ENCODE assay signal across 23 cellular contexts in the genomic region with DNA sequence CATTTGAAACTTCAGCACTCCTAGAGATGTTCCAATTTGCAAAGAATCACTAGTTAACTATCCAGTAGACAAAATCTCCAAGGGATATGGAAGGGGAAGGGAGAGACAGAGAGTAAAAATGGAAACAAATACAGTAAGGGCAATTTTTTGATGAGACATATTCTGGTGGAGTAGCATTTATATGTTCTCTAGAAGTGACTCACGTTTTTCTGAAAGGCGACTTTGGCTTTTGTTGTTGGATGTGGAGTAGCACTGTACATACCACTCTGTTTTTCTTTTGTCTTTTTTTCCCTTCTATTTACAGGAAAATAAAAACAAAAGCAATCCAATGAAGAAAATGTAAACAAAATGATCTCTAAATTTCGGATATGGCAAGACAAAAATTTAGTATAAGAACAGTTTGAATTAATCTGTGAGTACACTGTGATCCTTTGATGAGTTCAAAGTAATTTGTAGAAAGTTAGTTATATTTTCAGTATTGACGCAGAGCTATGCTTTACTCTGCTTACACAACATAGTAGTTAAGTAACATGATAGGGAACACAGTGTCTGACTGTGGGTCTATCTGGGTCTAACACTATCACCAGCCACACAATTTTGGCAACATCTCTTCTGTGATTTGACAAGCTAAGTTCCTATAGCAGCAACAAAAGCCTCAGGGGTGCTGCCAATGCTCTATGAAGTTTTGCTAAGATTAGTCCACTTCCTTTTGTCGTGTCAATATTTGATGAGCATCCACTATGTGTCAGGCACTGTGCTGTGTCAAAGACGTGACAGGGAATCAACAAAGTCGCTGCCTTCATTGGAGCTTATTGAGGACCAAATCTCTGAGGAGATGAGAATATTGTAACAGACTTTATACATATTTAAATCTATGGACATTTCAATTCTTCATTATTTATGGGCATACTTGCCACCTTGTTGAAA. TPM values are rescaled to one million over a fixed set of nuclear protein-coding genes. Genes with fewer than 3 reads are reported as not detected.
DNase-seq lines count a peak whose midpoint lies in the region; ATAC-seq lines count a peak whose summit lies in the region.
"Had no signal": no experiment of that assay in that cellular context is flagged by ENCODE, and none has a peak within 500 bp of the region (broad histone marks: within the 10 kb centered on the region; RNA-seq: fewer than 3 reads in every experiment).

No MANE protein-coding gene starts in this region.

- no peaks in the 10 kb centered on the region for H3K9me3 Mint-ChIP-seq in activated T-cell treated with anti-CD3 and anti-CD28 coated beads, Interleukin-2, amount 50 U/mL, for 24 hours
- H3K9me3 Mint-ChIP-seq in activated T-helper 17 cell treated with anti-CD3 and anti-CD28 coated beads, Interleukin-2, amount 50 U/mL, for 72 hours = no peaks in the 10 kb centered on the region
- no peaks in the 10 kb centered on the region for H3K9me3 Mint-ChIP-seq in effector memory CD8-positive, alpha-beta T cell
- H3K9me3 Mint-ChIP-seq: CD4-positive, alpha-beta T cell; GM23338 had no signal

- H3K27me3 Mint-ChIP-seq in activated T-cell treated with anti-CD3 and anti-CD28 coated beads, Interleukin-2, amount 50 U/mL, for 24 hours = no peaks in the 10 kb centered on the region
- no peaks in the 10 kb centered on the region for H3K27me3 Mint-ChIP-seq in activated T-helper 17 cell treated with anti-CD3 and anti-CD28 coated beads, Interleukin-2, amount 50 U/mL, for 72 hours
- peaks cover 0 to 8% of the 10 kb centered on the region in 2 donors for H3K27me3 Mint-ChIP-seq in effector memory CD8-positive, alpha-beta T cell
- H3K27me3 Mint-ChIP-seq: CD4-positive, alpha-beta T cell had no signal

- no peak overlapping the region for H3K27ac ChIP-seq in caudate nucleus (ENCODE audit: low read depth, low read length)
- H3K27ac ChIP-seq: A549, Peyer's patch had no signal

- peak overlapping the region; percentile 70 for H3K27ac Mint-ChIP-seq in activated T-cell treated with anti-CD3 and anti-CD28 coated beads, Interleukin-2, amount 50 U/mL, for 24 hours
- H3K27ac Mint-ChIP-seq in activated T-helper 17 cell treated with anti-CD3 and anti-CD28 coated beads, Interleukin-2, amount 50 U/mL, for 72 hours = no peak overlapping the region
- H3K27ac Mint-ChIP-seq in effector memory CD8-positive, alpha-beta T cell = no peak overlapping the region
- H3K27ac Mint-ChIP-seq: CD4-positive, alpha-beta T cell; GM23338 had no signal

- ATAC-seq in activated T-helper 17 cell treated with anti-CD3 and anti-CD28 coated beads, Interleukin-2, amount 50 U/mL, for 72 hours (replicated peaks) = peak; percentile 34
- peak; percentile 40 for ATAC-seq in effector memory CD8-positive, alpha-beta T cell (replicated peaks)
- peak; percentile 67 for ATAC-seq in stimulated activated naive CD8-positive, alpha-beta T cell treated with anti-CD3 and anti-CD28 coated beads, Interleukin-15, Interleukin-2, amounts not matched to agents 100 U/mL and 50 U/mL, for 24 hours
- no peak for ATAC-seq in HG02571 (IDR thresholded peaks at IDR 0.05; ENCODE audit: unreplicated experiment)
- ATAC-seq: A549, GM12878, GM23338 had no signal

- DNase-seq in activated T-cell treated with anti-CD3 and anti-CD28 coated beads, Interleukin-2, amount 50 U/mL, for 24 hours = no peak
- no peak for DNase-seq in activated T-cell treated with anti-CD3 and anti-CD28 coated beads for 4 hours
- DNase-seq in effector memory CD8-positive, alpha-beta T cell = no peak
- DNase-seq in stimulated activated naive CD8-positive, alpha-beta T cell treated with anti-CD3 and anti-CD28 coated beads, Interleukin-15, Interleukin-2, amounts not matched to agents 100 U/mL and 50 U/mL, for 24 hours = no peak
- DNase-seq in caudate nucleus (lab: John Stamatoyannopoulos, UW) = no peak
- DNase-seq in dermis blood vessel endothelial cell = no peak
- DNase-seq: Caco-2; CD4-positive, alpha-beta T cell; DMS153; HCEC 1CT; MM.1S; NCI-H1092 treated with DMSO at 0.1 percent for 48 hours; NCI-H146; NCI-H2081; NCI-H446 treated with DMSO at 0.1 percent for 48 hours; NCI-H69; Peyer's patch had no signal

- H3K36me3 Mint-ChIP-seq in activated T-cell treated with anti-CD3 and anti-CD28 coated beads, Interleukin-2, amount 50 U/mL, for 24 hours (ENCODE audit: low read depth) = no peaks in the 10 kb centered on the region
- no peaks in the 10 kb centered on the region for H3K36me3 Mint-ChIP-seq in activated T-helper 17 cell treated with anti-CD3 and anti-CD28 coated beads, Interleukin-2, amount 50 U/mL, for 72 hours (ENCODE audit: low read depth)
- peaks cover 7% of the 10 kb centered on the region for H3K36me3 Mint-ChIP-seq in effector memory CD8-positive, alpha-beta T cell (ENCODE audit: insufficient read depth)

- H3K4me3 Mint-ChIP-seq in activated T-cell treated with anti-CD3 and anti-CD28 coated beads, Interleukin-2, amount 50 U/mL, for 24 hours = no peak overlapping the region
- peak overlapping the region; percentile 11 for H3K4me3 Mint-ChIP-seq in activated T-helper 17 cell treated with anti-CD3 and anti-CD28 coated beads, Interleukin-2, amount 50 U/mL, for 72 hours
- H3K4me3 Mint-ChIP-seq in effector memory CD8-positive, alpha-beta T cell = peak overlapping the region in 1 of 2 donors; percentile 38
- H3K4me3 Mint-ChIP-seq: CD4-positive, alpha-beta T cell had no signal

- H3K4me1 Mint-ChIP-seq in activated T-cell treated with anti-CD3 and anti-CD28 coated beads, Interleukin-2, amount 50 U/mL, for 24 hours (ENCODE audit: low read depth) = peaks cover 66% of the 10 kb centered on the region
- H3K4me1 Mint-ChIP-seq in activated T-helper 17 cell treated with anti-CD3 and anti-CD28 coated beads, Interleukin-2, amount 50 U/mL, for 72 hours = peaks cover 19% of the 10 kb centered on the region
- peaks cover 26 to 29% of the 10 kb centered on the region in 2 donors for H3K4me1 Mint-ChIP-seq in effector memory CD8-positive, alpha-beta T cell (ENCODE audit: low read depth in 2 of 2)

RNA-seq across cellular contexts. Expression of gene TAGAP, which starts 27.3 kb away (rescaled TPM):
- total RNA-seq in activated T-helper 17 cell treated with anti-CD3 and anti-CD28 coated beads, Interleukin-2, amount 50 U/mL, for 72 hours = 10 to 100 TPM; 11.7 to 80.7 TPM
- total RNA-seq in dermis blood vessel endothelial cell = not detected in 2 replicates
- total RNA-seq: Caco-2, GM23338, LHCN-M2 had no signal

Comparison
In these comparisons a context has a peak if more than half of its experiments do, and no peak if none do; other contexts are left out.
1. RNA of gene TAGAP, which starts 27.3 kb away (total RNA-seq): 11.7 to 80.7 TPM in activated T-helper 17 cell treated with anti-CD3 and anti-CD28 coated beads, Interleukin-2, amount 50 U/mL, for 72 hours; not detected in dermis blood vessel endothelial cell; every median in the first group is over 10 times any median in the second.